In genomic region chr19:912181-913079, GRCh38 we compare ENCODE assay signal across 3 cellular contexts.
TF ChIP-seq lines count a peak whose summit lies in the region.

No MANE protein-coding gene starts in this region.

TF ChIP-seq in GM23338, 12 proteins besides CTCF, POLR2A, EP300 and RAD21 (continues in another document):
- no peak for TF ChIP-seq REST (IDR thresholded peaks at IDR 0.05; ENCODE audit: unreplicated experiment)
- TF ChIP-seq POLR2AphosphoS5 (IDR thresholded peaks at IDR 0.05; ENCODE audit: low read depth) = no peak
- no peak for TF ChIP-seq ZNF331 (CRISPR knock-in tag; IDR thresholded peaks at IDR 0.05; ENCODE audit: low read depth)
- TF ChIP-seq JUNB (IDR thresholded peaks at IDR 0.05; ENCODE audit: unreplicated experiment) = no peak
- TF ChIP-seq ZNF114 (CRISPR knock-in tag; IDR thresholded peaks at IDR 0.05) = no peak
- no peak for TF ChIP-seq ETS1 (IDR thresholded peaks at IDR 0.05)
- no peak for TF ChIP-seq CREB1 (CRISPR knock-in tag; IDR thresholded peaks at IDR 0.05; ENCODE audit: low read depth)

TF ChIP-seq in SK-N-SH, 30 proteins besides CTCF, POLR2A, EP300 and RAD21:
- no peak for TF ChIP-seq SMC3 (IDR thresholded peaks at IDR 0.05; ENCODE audit: low read depth, low read length)
- TF ChIP-seq SIN3A (IDR thresholded peaks at IDR 0.05; ENCODE audit: borderline replicate concordance, low read depth, low read length) = no peak
- peak; percentile 24 for TF ChIP-seq MXI1 (IDR thresholded peaks at IDR 0.05; ENCODE audit: low read depth, low read length)
TF ChIP-seq in SK-N-SH: peak in this region for 1.

TF ChIP-seq in endothelial cell of umbilical vein, 7 proteins besides CTCF, POLR2A, EP300 and RAD21:
- TF ChIP-seq MYC (IDR thresholded peaks at IDR 0.05; ENCODE audit: low read depth, low read length) (no peak), GATA2 (IDR thresholded peaks at IDR 0.05; ENCODE audit: insufficient read depth, insufficient read length, low read depth, low read length) (no peak), POLR2AphosphoS5 (IDR thresholded peaks at IDR 0.05; ENCODE audit: insufficient read depth, low read depth, low read length) (no peak), FOS (IDR thresholded peaks at IDR 0.05; ENCODE audit: borderline replicate concordance, insufficient read depth, low read length) (no peak), JUN (IDR thresholded peaks at IDR 0.05; ENCODE audit: borderline replicate concordance, insufficient read depth, insufficient read length, low read depth) (no peak), EZH2 (IDR thresholded peaks at IDR 0.05; ENCODE audit: borderline replicate concordance, low read depth, low read length, severe bottlenecking) (no peak)
- TF ChIP-seq, protein P1, sequence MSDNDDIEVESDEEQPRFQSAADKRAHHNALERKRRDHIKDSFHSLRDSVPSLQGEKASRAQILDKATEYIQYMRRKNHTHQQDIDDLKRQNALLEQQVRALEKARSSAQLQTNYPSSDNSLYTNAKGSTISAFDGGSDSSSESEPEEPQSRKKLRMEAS (IDR thresholded peaks at IDR 0.05; ENCODE audit: insufficient read depth, insufficient read length) = no peak
TF ChIP-seq in endothelial cell of umbilical vein: peak in this region for 0.
